1 cellular context compared by ENCODE assay signal in the genomic region with DNA sequence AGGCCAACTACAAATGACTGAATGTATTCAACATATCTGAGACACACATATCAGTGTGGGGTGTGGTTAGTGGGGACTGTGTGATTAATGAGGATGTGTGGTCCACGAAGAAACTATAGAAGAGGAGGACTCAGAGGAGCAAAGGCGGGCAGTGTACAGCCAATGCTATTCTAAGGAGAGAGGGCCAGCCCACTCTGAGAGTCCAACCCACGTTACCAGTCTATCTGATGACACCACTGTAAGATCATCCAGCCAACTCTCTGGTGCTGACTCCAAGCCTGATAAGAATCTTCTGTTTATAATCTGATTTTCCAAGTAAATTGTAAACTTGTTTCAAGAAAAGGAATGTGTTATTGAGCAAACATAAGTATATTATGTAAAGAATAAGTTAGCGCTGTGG.
TF ChIP-seq lines count a peak whose summit lies in the region.

No MANE protein-coding gene starts in this region.

TF ChIP-seq in GM12878, 131 proteins besides CTCF, POLR2A, EP300 and RAD21 (continued from another document):
- TF ChIP-seq, protein P1, sequence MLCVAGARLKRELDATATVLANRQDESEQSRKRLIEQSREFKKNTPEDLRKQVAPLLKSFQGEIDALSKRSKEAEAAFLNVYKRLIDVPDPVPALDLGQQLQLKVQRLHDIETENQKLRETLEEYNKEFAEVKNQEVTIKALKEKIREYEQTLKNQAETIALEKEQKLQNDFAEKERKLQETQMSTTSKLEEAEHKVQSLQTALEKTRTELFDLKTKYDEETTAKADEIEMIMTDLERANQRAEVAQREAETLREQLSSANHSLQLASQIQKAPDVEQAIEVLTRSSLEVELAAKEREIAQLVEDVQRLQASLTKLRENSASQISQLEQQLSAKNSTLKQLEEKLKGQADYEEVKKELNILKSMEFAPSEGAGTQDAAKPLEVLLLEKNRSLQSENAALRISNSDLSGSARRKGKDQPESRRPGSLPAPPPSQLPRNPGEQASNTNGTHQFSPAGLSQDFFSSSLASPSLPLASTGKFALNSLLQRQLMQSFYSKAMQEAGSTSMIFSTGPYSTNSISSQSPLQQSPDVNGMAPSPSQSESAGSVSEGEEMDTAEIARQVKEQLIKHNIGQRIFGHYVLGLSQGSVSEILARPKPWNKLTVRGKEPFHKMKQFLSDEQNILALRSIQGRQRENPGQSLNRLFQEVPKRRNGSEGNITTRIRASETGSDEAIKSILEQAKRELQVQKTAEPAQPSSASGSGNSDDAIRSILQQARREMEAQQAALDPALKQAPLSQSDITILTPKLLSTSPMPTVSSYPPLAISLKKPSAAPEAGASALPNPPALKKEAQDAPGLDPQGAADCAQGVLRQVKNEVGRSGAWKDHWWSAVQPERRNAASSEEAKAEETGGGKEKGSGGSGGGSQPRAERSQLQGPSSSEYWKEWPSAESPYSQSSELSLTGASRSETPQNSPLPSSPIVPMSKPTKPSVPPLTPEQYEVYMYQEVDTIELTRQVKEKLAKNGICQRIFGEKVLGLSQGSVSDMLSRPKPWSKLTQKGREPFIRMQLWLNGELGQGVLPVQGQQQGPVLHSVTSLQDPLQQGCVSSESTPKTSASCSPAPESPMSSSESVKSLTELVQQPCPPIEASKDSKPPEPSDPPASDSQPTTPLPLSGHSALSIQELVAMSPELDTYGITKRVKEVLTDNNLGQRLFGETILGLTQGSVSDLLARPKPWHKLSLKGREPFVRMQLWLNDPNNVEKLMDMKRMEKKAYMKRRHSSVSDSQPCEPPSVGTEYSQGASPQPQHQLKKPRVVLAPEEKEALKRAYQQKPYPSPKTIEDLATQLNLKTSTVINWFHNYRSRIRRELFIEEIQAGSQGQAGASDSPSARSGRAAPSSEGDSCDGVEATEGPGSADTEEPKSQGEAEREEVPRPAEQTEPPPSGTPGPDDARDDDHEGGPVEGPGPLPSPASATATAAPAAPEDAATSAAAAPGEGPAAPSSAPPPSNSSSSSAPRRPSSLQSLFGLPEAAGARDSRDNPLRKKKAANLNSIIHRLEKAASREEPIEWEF (IDR thresholded peaks at IDR 0.05; ENCODE audit: insufficient replicate concordance, low read depth, low read length) = no peak
- TF ChIP-seq, protein P2, sequence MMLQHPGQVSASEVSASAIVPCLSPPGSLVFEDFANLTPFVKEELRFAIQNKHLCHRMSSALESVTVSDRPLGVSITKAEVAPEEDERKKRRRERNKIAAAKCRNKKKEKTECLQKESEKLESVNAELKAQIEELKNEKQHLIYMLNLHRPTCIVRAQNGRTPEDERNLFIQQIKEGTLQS (IDR thresholded peaks at IDR 0.05; ENCODE audit: borderline replicate concordance, extremely low read depth, low read depth, low read length) = no peak
- TF ChIP-seq SP1 (IDR thresholded peaks at IDR 0.05; ENCODE audit: low read depth, low read length) = no peak
- TF ChIP-seq, protein P3, sequence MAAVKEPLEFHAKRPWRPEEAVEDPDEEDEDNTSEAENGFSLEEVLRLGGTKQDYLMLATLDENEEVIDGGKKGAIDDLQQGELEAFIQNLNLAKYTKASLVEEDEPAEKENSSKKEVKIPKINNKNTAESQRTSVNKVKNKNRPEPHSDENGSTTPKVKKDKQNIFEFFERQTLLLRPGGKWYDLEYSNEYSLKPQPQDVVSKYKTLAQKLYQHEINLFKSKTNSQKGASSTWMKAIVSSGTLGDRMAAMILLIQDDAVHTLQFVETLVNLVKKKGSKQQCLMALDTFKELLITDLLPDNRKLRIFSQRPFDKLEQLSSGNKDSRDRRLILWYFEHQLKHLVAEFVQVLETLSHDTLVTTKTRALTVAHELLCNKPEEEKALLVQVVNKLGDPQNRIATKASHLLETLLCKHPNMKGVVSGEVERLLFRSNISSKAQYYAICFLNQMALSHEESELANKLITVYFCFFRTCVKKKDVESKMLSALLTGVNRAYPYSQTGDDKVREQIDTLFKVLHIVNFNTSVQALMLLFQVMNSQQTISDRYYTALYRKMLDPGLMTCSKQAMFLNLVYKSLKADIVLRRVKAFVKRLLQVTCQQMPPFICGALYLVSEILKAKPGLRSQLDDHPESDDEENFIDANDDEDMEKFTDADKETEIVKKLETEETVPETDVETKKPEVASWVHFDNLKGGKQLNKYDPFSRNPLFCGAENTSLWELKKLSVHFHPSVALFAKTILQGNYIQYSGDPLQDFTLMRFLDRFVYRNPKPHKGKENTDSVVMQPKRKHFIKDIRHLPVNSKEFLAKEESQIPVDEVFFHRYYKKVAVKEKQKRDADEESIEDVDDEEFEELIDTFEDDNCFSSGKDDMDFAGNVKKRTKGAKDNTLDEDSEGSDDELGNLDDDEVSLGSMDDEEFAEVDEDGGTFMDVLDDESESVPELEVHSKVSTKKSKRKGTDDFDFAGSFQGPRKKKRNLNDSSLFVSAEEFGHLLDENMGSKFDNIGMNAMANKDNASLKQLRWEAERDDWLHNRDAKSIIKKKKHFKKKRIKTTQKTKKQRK (IDR thresholded peaks at IDR 0.05; ENCODE audit: low read depth, low read length) = no peak
- TF ChIP-seq PML (IDR thresholded peaks at IDR 0.05; ENCODE audit: low read length) = no peak
- TF ChIP-seq, protein P4, sequence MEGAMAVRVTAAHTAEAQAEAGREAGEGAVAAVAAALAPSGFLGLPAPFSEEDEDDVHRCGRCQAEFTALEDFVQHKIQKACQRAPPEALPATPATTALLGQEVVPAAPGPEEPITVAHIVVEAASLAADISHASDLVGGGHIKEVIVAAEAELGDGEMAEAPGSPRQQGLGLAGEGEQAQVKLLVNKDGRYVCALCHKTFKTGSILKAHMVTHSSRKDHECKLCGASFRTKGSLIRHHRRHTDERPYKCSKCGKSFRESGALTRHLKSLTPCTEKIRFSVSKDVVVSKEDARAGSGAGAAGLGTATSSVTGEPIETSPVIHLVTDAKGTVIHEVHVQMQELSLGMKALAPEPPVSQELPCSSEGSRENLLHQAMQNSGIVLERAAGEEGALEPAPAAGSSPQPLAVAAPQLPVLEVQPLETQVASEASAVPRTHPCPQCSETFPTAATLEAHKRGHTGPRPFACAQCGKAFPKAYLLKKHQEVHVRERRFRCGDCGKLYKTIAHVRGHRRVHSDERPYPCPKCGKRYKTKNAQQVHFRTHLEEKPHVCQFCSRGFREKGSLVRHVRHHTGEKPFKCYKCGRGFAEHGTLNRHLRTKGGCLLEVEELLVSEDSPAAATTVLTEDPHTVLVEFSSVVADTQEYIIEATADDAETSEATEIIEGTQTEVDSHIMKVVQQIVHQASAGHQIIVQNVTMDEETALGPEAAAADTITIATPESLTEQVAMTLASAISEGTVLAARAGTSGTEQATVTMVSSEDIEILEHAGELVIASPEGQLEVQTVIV (IDR thresholded peaks at IDR 0.05; ENCODE audit: borderline replicate concordance, partially characterized antibody) = no peak
- no peak for TF ChIP-seq PAX5 (IDR thresholded peaks at IDR 0.05; ENCODE audit: borderline replicate concordance, low read depth, low read length)
- TF ChIP-seq JUNB (IDR thresholded peaks at IDR 0.05) = no peak
